Comparison of ENCODE assay signal across 1 cellular context in genomic region chr9:111957856-111958631, GRCh38.
TF ChIP-seq lines count a peak whose summit lies in the region.

No MANE protein-coding gene starts in this region.

TF ChIP-seq in SK-N-SH, 30 proteins besides CTCF, POLR2A, EP300 and RAD21 (continued from another document):
- no peak for TF ChIP-seq RCOR1 (IDR thresholded peaks at IDR 0.05; ENCODE audit: low read length)
- TF ChIP-seq TEAD4 (IDR thresholded peaks at IDR 0.05; ENCODE audit: borderline replicate concordance, insufficient read depth): peak; percentile 55; the same call in 1 of the 2 replicates
- no peak for TF ChIP-seq FOXM1 (IDR thresholded peaks at IDR 0.05; ENCODE audit: low read depth)
- peak; percentile 79 for TF ChIP-seq TCF12 (IDR thresholded peaks at IDR 0.05)
- no peak for TF ChIP-seq USF1 (IDR thresholded peaks at IDR 0.05; ENCODE audit: borderline replicate concordance, low read depth)
- peak; percentile 84 for TF ChIP-seq POLR2AphosphoS5 (IDR thresholded peaks at IDR 0.05; ENCODE audit: low read depth, low read length)
- TF ChIP-seq JUND (IDR thresholded peaks at IDR 0.05): peak; percentile 74
- peak; percentile 91 for TF ChIP-seq TAF1 (IDR thresholded peaks at IDR 0.05; ENCODE audit: borderline replicate concordance, low read depth, low read length)
- peak; percentile 29; the same call in 1 of the 2 replicates for TF ChIP-seq ZBTB33 (IDR thresholded peaks at IDR 0.05; ENCODE audit: borderline replicate concordance, low read depth)
- TF ChIP-seq RXRA (IDR thresholded peaks at IDR 0.05; ENCODE audit: borderline replicate concordance, low read depth): no peak; the same call in 1 of the 2 replicates
- TF ChIP-seq NFIC (IDR thresholded peaks at IDR 0.05; ENCODE audit: borderline replicate concordance): peak; percentile 54; the same call in 1 of the 2 replicates
